8 cellular contexts compared by ENCODE assay signal in genomic region chr5:131169810-131170539, GRCh38. TPM values are rescaled to one million over a fixed set of nuclear protein-coding genes. Genes with fewer than 3 reads are reported as not detected.
DNase-seq lines count a peak whose midpoint lies in the region; ATAC-seq and TF ChIP-seq lines count a peak whose summit lies in the region.

No MANE protein-coding gene starts in this region.

- intact Hi-C loops in sigmoid colon (cut with DNase I): loop anchor here (2.0 to 10.0 kb wide), 3 partner anchors 95 to 625 kb away; partner anchors contain the start of genes CDC42SE2, FNIP1 and RAPGEF6

- peaks cover 3% of the 10 kb centered on the region for H3K4me1 ChIP-seq in RWPE2 (ENCODE audit: insufficient read depth, poor library complexity, severe bottlenecking)
- H3K4me1 ChIP-seq in fibroblast of lung (ENCODE audit: control insufficient read depth, extremely low read depth, insufficient read depth, low read length): peaks cover 6% of the 10 kb centered on the region
- H3K4me1 ChIP-seq in sigmoid colon: peaks cover 0 to 25% (median 16%) of the 10 kb centered on the region in 4 donors

- H3K4me3 ChIP-seq in GM12875 (ENCODE audit: low read depth, low read length) (peak overlapping the region; percentile 44), RWPE2 (ENCODE audit: severe bottlenecking) (peak overlapping the region; percentile 50), fibroblast of lung (replicated peaks in 1 of 4; ENCODE audit: control extremely low read depth in 1 of 4, insufficient read depth in 1 of 4, low read depth in 3 of 4, low read length in 4 of 4) (peak overlapping the region; percentile 52 to 96 (median 68)), sigmoid colon (peak overlapping the region; percentile 26 to 66 (median 62))

- H3K36me3 ChIP-seq in RWPE2 (ENCODE audit: low read depth) (no peaks in the 10 kb centered on the region), fibroblast of lung (ENCODE audit: control insufficient read depth, insufficient read depth, low read length) (no peaks in the 10 kb centered on the region), sigmoid colon (no peaks in the 10 kb centered on the region)

- TF ChIP-seq POLR2A in sigmoid colon (IDR thresholded peaks at IDR 0.05): no peak

- H3K9ac ChIP-seq in fibroblast of lung (ENCODE audit: insufficient read depth, low read length): peak overlapping the region; percentile 29

- H3K9me3 ChIP-seq in RWPE2 (ENCODE audit: severe bottlenecking) (no peaks in the 10 kb centered on the region), fibroblast of lung (ENCODE audit: control insufficient read depth, insufficient read depth, low read depth, low read length) (no peaks in the 10 kb centered on the region), sigmoid colon (no peaks in the 10 kb centered on the region)

- peak overlapping the region; percentile 40 for H2AFZ ChIP-seq in fibroblast of lung (ENCODE audit: low read length)

- ATAC-seq in RWPE2 (ENCODE audit: low read depth) (no peak), GM21723 (IDR thresholded peaks at IDR 0.05; ENCODE audit: unreplicated experiment) (no peak)
- no peak for ATAC-seq in activated CD4-positive, CD25-positive, alpha-beta regulatory T cell treated with anti-CD3 and anti-CD28 coated beads, Interleukin-2, amount 50 U/mL, for 24 hours

- no peak for DNase-seq in RWPE2 (ENCODE audit: low spot score)
- DNase-seq in fibroblast of lung (ENCODE audit: low read depth in 2 of 2): no peak
- no peak for DNase-seq in sigmoid colon
- no peak for DNase-seq in iPS-NIHi7 (ENCODE audit: extremely low spot score)
- DNase-seq in NK-92 (lab: John Stamatoyannopoulos, UW; ENCODE audit: unreplicated experiment): no peak

- H4K20me1 ChIP-seq in fibroblast of lung (ENCODE audit: control insufficient read depth, extremely low read depth, insufficient read depth, low read length): no peaks in the 10 kb centered on the region

- TF ChIP-seq CTCF in GM12875 (IDR thresholded peaks at IDR 0.05; ENCODE audit: borderline replicate concordance, insufficient read depth, low read depth, low read length) (no peak), RWPE2 (IDR thresholded peaks at IDR 0.05; ENCODE audit: poor library complexity, severe bottlenecking) (no peak), fibroblast of lung (conservative IDR thresholded peaks at IDR 0.05 in 1 of 2, IDR thresholded peaks at IDR 0.05 in 1 of 2; ENCODE audit: low read depth in 1 of 2, low read length in 2 of 2) (no peak), sigmoid colon (IDR thresholded peaks at IDR 0.05) (no peak)

- peaks cover 5% of the 10 kb centered on the region for H3K79me2 ChIP-seq in fibroblast of lung (ENCODE audit: control insufficient read depth, insufficient read depth, low read length)

- 34 to 35% methylated on average over 16 of the region's 16 CpGs for WGBS in sigmoid colon, 2 donors

- TF ChIP-seq EP300 in sigmoid colon (IDR thresholded peaks at IDR 0.05): no peak

- H3K4me2 ChIP-seq in fibroblast of lung (ENCODE audit: extremely low read depth, insufficient read depth, low read length): peak overlapping the region; percentile 94

- H3K27ac ChIP-seq in RWPE2 (ENCODE audit: poor library complexity, severe bottlenecking): peak overlapping the region; percentile 22
- peak overlapping the region; percentile 2 for H3K27ac ChIP-seq in fibroblast of lung (ENCODE audit: insufficient read depth, low read length)
- H3K27ac ChIP-seq in sigmoid colon: peak overlapping the region; percentile 70 to 85 (median 83)

- H3K27me3 ChIP-seq in RWPE2 (ENCODE audit: insufficient read depth, poor library complexity, severe bottlenecking): no peaks in the 10 kb centered on the region
- no peaks in the 10 kb centered on the region for H3K27me3 ChIP-seq in fibroblast of lung (ENCODE audit: control insufficient read depth, insufficient read depth, low read length)
- H3K27me3 ChIP-seq in sigmoid colon: no peaks in the 10 kb centered on the region

RNA-seq across cellular contexts. Expression of gene LYRM7, which starts 0.8 kb away (rescaled TPM):
- total RNA-seq in fibroblast of lung: 6.4 and 6.9 TPM in 2 replicates
- polyA plus RNA-seq in fibroblast of lung: 4.8 and 5.2 TPM in 2 replicates
- polyA plus RNA-seq in fibroblast of lung (2012): 4.5 and 4.6 TPM in 2 replicates
- 0.47 and 0.96 TPM in 2 replicates for polyA minus RNA-seq in fibroblast of lung (ENCODE audit: low replicate concordance)
- 10 to 100 TPM in 1 of 4 donors, 1 to 10 TPM in 3; 6.4 to 10.7 (median 9.0) TPM for total RNA-seq in sigmoid colon
- polyA plus RNA-seq in sigmoid colon: 10 to 100 TPM in 1 of 3 donors, 1 to 10 TPM in 2; 5.7 to 11.8 (median 8.4) TPM

RNA-seq across cellular contexts. Expression of gene HINT1, which starts 4.9 kb away (rescaled TPM):
- 181 and 225 TPM in 2 replicates for total RNA-seq in fibroblast of lung
- polyA plus RNA-seq in fibroblast of lung: 332 and 396 TPM in 2 replicates
- polyA plus RNA-seq in fibroblast of lung (2012): 311 and 351 TPM in 2 replicates
- polyA minus RNA-seq in fibroblast of lung (ENCODE audit: low replicate concordance): 26.4 and 58.2 TPM in 2 replicates
- total RNA-seq in sigmoid colon: 100 to 1,000 TPM; 135 to 261 (median 251) TPM
- polyA plus RNA-seq in sigmoid colon: 100 to 1,000 TPM; 561 to 852 (median 744) TPM

Comparison
In these comparisons a context has a peak if more than half of its experiments do, and no peak if none do; other contexts are left out.
1. H3K27ac ChIP-seq: peak in every context shown above with its lines; median percentile 83 in sigmoid colon; 22 in RWPE2; 2 in fibroblast of lung.